ENCODE assay signal across 5 cellular contexts in the genomic region with DNA sequence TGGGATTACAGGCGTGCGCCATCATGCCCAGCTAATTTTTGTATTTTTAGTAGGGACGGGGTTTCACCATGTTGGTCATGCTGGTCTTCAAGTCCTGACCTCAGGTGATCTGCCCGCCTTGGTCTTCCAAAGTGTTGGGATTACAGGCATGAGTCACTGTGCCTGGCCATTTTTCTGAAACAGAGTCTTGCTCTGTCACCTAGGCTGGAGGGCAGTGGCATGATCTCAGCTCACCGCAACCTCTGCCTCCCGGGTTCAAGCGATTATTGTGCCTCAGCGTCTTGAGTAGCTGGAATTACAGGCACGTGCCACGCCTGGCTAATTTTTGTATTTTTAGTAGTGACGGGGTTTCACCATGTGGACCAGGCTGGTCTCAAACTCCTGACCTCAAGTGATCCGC. TPM values are rescaled to one million over a fixed set of nuclear protein-coding genes. Genes with fewer than 3 reads are reported as not detected.
"Had no signal": no experiment of that assay in that cellular context is flagged by ENCODE, and none has a peak within 500 bp of the region (broad histone marks: within the 10 kb centered on the region; RNA-seq: fewer than 3 reads in every experiment).

No MANE protein-coding gene starts in this region.

RNA-seq across cellular contexts. Expression of a gene that starts 20.5 kb away (rescaled TPM):
- total RNA-seq: IMR-90 had no signal

RNA-seq across cellular contexts. Expression of a gene that starts 34.5 kb away (rescaled TPM):
- total RNA-seq: HT-29; IMR-90; RPMI7951; SJSA1; T-helper 1 cell treated with Interleukin-12 subunit alpha and Interleukin-12 subunit beta and Interleukin-4 antibody, amounts not matched to agents 30 ng/mL and 1 ng/mL, for 36 hours had no signal
